10 cellular contexts compared by ENCODE assay signal in the genomic region with DNA sequence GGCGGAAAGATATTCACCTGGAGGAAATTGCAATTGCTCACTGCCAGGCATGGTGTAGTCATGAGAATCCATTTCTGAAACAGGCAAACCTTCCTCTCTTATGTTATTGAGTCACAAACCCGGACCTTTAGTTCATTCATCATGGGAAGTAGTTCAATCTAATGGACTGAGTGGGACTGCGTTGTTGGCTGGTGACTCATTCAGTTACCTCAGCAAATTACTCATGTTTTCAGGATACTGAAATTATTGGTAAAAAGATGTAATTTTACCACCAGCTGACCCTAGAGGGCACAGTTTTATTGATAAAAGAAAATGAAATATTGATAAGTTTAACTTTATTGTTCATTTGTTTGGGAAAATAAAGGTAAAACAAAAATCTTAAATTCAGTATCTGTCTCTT.
DNase-seq lines count a peak whose midpoint lies in the region; ATAC-seq, FAIRE-seq and TF ChIP-seq lines count a peak whose summit lies in the region.
"Had no signal": no experiment of that assay in that cellular context is flagged by ENCODE, and none has a peak within 500 bp of the region (broad histone marks: within the 10 kb centered on the region; RNA-seq: fewer than 3 reads in every experiment).

No MANE protein-coding gene starts in this region.

- intact Hi-C loops in aorta (cut with DNase I) = no loop called here
- intact Hi-C loops in natural killer cell (cut with micrococcal nuclease) = no loop called here
- intact Hi-C loops in gastrocnemius medialis (cut with DNase I; ENCODE audit: low total_unique reads) = no loop called here

- no peak for TF ChIP-seq RAD21 in A549 (conservative IDR thresholded peaks at IDR 0.05 in 1 of 2, IDR thresholded peaks at IDR 0.05 in 1 of 2)

- CTCF ChIA-PET in A549 (lab: Yijun Ruan, JAX) = interaction anchor here (0.6 kb wide), 1 partner anchor 95 kb away, joined by 3 read pairs; no protein-coding TSS in a partner anchor

- no peaks in the 10 kb centered on the region for H3K36me3 Mint-ChIP-seq in natural killer cell

- H3K4me1 Mint-ChIP-seq in natural killer cell = no peaks in the 10 kb centered on the region

- peaks cover 6 to 12% of the 10 kb centered on the region in 2 donors for H3K9me3 Mint-ChIP-seq in natural killer cell

- H3K9me3 ChIP-seq in A549 = no peaks in the 10 kb centered on the region
- no peaks in the 10 kb centered on the region for H3K9me3 ChIP-seq in aorta (ENCODE audit: control insufficient read depth, low read length)
- no peaks in the 10 kb centered on the region for H3K9me3 ChIP-seq in gastrocnemius medialis

- no peaks in the 10 kb centered on the region for H3K4me1 ChIP-seq in A549
- H3K4me1 ChIP-seq in aorta (ENCODE audit: control insufficient read depth in 1 of 2, insufficient read depth in 2 of 2, low read length in 2 of 2) = no peaks in the 10 kb centered on the region
- no peaks in the 10 kb centered on the region for H3K4me1 ChIP-seq in gastrocnemius medialis

- H3K27ac Mint-ChIP-seq in natural killer cell = no peak overlapping the region

- in situ Hi-C loops in gastrocnemius medialis (cut with MboI; ENCODE audit: low sequenced_read_pairs in 4 of 4) = no loop called here

- TF ChIP-seq POLR2A in A549 (IDR thresholded peaks at IDR 0.05; ENCODE audit: low read length) (no peak), gastrocnemius medialis (IDR thresholded peaks at IDR 0.05) (no peak)

- no peaks in the 10 kb centered on the region for H3K36me3 ChIP-seq in aorta (ENCODE audit: control insufficient read depth in 1 of 2, insufficient read depth in 2 of 2, low read length in 1 of 2)
- no peaks in the 10 kb centered on the region for H3K36me3 ChIP-seq in gastrocnemius medialis

- no peak for TF ChIP-seq CTCF in A549 (IDR thresholded peaks at IDR 0.05)
- no peak for TF ChIP-seq CTCF in natural killer cell (IDR thresholded peaks at IDR 0.05)
- TF ChIP-seq CTCF in gastrocnemius medialis (IDR thresholded peaks at IDR 0.05 in 4 of 5, conservative IDR thresholded peaks at IDR 0.05 in 1 of 5) = no peak

- POLR2A ChIA-PET in A549 (lab: Yijun Ruan, JAX) = no interaction called here

- H3K27me3 ChIP-seq in aorta (ENCODE audit: control insufficient read depth in 1 of 2, insufficient read depth in 2 of 2, low read length in 1 of 2) (no peaks in the 10 kb centered on the region), gastrocnemius medialis (no peaks in the 10 kb centered on the region)

- no peak overlapping the region for H3K4me3 Mint-ChIP-seq in natural killer cell

- no peak for TF ChIP-seq EP300 in A549 (IDR thresholded peaks at IDR 0.05)

- ATAC-seq in A549 (no peak), GM18907 (IDR thresholded peaks at IDR 0.05; ENCODE audit: unreplicated experiment) (peak; percentile 87), HG03460 (IDR thresholded peaks at IDR 0.05; ENCODE audit: unreplicated experiment) (peak; percentile 66), aorta (ENCODE audit: low FRiP score) (no peak), natural killer cell (no peak), gastrocnemius medialis (no peak)

- peak; percentile 28 for FAIRE-seq in A549 (lab: Jason Lieb, UNC)
- FAIRE-seq: G401.6 had no signal

- H3K27me3 Mint-ChIP-seq in natural killer cell (ENCODE audit: low read depth in 2 of 2) = no peaks in the 10 kb centered on the region

- peak; percentile 14 to 20 for DNase-seq in A549 (ENCODE audit: low read depth in 1 of 2, low spot score in 1 of 2)
- DNase-seq in dermis microvascular lymphatic vessel endothelial cell (ENCODE audit: low read depth in 2 of 2) = peak; percentile 89 to 92
- DNase-seq in aorta = no peak
- no peak for DNase-seq in occipital lobe (lab: John Stamatoyannopoulos, UW)
- no peak for DNase-seq in natural killer cell
- DNase-seq in gastrocnemius medialis = no peak

- WGBS in A549 (ENCODE audit: missing lambda C conversion rate) = 3% methylated on average over 3 of the region's 3 CpGs
- WGBS in aorta, 2 donors = 20 to 45% methylated on average over 3 of the region's 3 CpGs

- H3K4me2 ChIP-seq in A549 = no peak overlapping the region

- H3K4me3 ChIP-seq in A549 (no peak overlapping the region), aorta (ENCODE audit: low read length in 2 of 2) (no peak overlapping the region), gastrocnemius medialis (no peak overlapping the region)
- H3K4me3 ChIP-seq: SK-N-MC had no signal

- H3K27ac ChIP-seq in A549 (no peak overlapping the region), aorta (ENCODE audit: low read depth in 1 of 2, low read length in 2 of 2) (no peak overlapping the region), gastrocnemius medialis (no peak overlapping the region)
- H3K27ac ChIP-seq: SK-N-MC had no signal

TF ChIP-seq in A549, 52 proteins besides CTCF, POLR2A, EP300 and RAD21:
- TF ChIP-seq SREBF2 (IDR thresholded peaks at IDR 0.05) = no peak
- no peak for TF ChIP-seq RCOR1 (IDR thresholded peaks at IDR 0.05; ENCODE audit: low read depth, low read length)
- TF ChIP-seq FOSL2 (IDR thresholded peaks at IDR 0.05) = no peak
- TF ChIP-seq FOSL2 (CRISPR knock-in tag; IDR thresholded peaks at IDR 0.05) = peak; percentile 28; the same call in 1 of the 2 replicates

Comparison
In these comparisons a context has a peak if more than half of its experiments do, and no peak if none do; other contexts are left out.
1. ATAC-seq: peak in GM18907 (single experiment) and HG03460 (single experiment); none in A549 (0 of 2), aorta (single experiment), natural killer cell (0 of 3) and gastrocnemius medialis (0 of 2).
2. DNase-seq: peak in A549 (2 of 2) and dermis microvascular lymphatic vessel endothelial cell (2 of 2); none in aorta (0 of 2), occipital lobe (single experiment), natural killer cell (single experiment) and gastrocnemius medialis (0 of 2).